In the genomic region with DNA sequence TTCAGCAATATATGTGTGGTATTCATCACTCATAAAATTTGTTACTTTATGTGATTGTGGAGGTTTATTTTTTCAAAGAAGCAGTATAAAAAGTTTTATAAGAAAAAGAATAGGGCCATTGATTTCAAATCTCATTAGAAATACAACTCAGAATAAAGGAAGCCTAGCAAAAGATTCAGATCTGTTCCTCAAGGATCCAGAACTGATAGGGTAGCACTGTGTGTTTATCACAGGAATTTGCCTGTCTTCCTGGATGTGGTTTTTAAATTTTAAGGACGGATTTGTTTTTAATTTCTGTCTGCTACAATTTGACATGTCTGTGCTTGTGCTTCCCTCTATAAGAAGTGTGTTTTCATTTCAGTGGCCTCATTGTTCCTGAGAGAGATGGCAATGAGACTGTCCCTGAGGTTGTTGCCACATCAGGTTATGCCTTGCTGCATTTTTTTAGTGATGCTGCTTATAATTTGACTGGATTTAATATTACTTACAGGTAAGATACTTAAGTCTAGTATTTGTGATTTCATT, we compare ENCODE assay signal across 24 cellular contexts.
"Had no signal": no experiment of that assay in that cellular context is flagged by ENCODE, and none has a peak within 500 bp of the region (broad histone marks: within the 10 kb centered on the region; RNA-seq: fewer than 3 reads in every experiment).

No MANE protein-coding gene starts in this region.

- H3K36me3 ChIP-seq: adrenal gland, brain microvascular endothelial cell, WERI-Rb-1 had no signal

- H3K4me1 ChIP-seq: tibial nerve had no signal

- DNase-seq: activated CD4-positive, alpha-beta T cell treated with anti-CD3 and anti-CD28 coated beads for 48 hours; activated CD4-positive, alpha-beta T cell treated with anti-CD3 and anti-CD28 coated beads, Interleukin-2, amount 50 U/mL, for 48 hours; activated CD8-positive, alpha-beta memory T cell treated with anti-CD3 and anti-CD28 coated beads for 24 hours; activated effector memory CD4-positive, alpha-beta T cell treated with Interleukin-2 at 50 U/mL for 16 hours; activated naive CD4-positive, alpha-beta T cell treated with Interleukin-2 at 50 U/mL for 16 hours; activated naive CD8-positive, alpha-beta T cell treated with anti-CD3 and anti-CD28 coated beads for 36 hours; aorta; brain microvascular endothelial cell; central memory CD4-positive, alpha-beta T cell; endodermal cell; erythroblast; head of caudate nucleus; hippocampal formation; kidney; left colon; naive thymus-derived CD8-positive, alpha-beta T cell; right cardiac atrium; spleen; stimulated activated naive CD4-positive, alpha-beta T cell; T-helper 17 cell; T1000; WERI-Rb-1 had no signal

- H3K27me3 ChIP-seq: adrenal gland, brain microvascular endothelial cell, spleen, tibial nerve had no signal

- H3K9me3 ChIP-seq: adrenal gland, spleen, tibial nerve had no signal

- H3K4me3 ChIP-seq: adrenal gland, spleen, tibial nerve had no signal

- H3K27ac ChIP-seq: adrenal gland, brain microvascular endothelial cell, tibial nerve, WERI-Rb-1 had no signal
